In genomic region chr2:96509114-96509846, GRCh38 we compare ENCODE assay signal across 8 cellular contexts. TPM values are rescaled to one million over a fixed set of nuclear protein-coding genes. Genes with fewer than 3 reads are reported as not detected.
A peak's percentile ranks its signal among the peaks of the same experiment; 100 is the strongest.
DNase-seq lines count a peak whose midpoint lies in the region; ATAC-seq lines count a peak whose summit lies in the region.

No MANE protein-coding gene starts in this region.

- no peak overlapping the region for H3K4me3 Mint-ChIP-seq in activated CD8-positive, alpha-beta memory T cell treated with anti-CD3 and anti-CD28 coated beads, Interleukin-2, amount 10 ng/mL, durations not matched to agents 7 days and 5 days

- H3K9me3 Mint-ChIP-seq in activated CD8-positive, alpha-beta memory T cell treated with anti-CD3 and anti-CD28 coated beads, Interleukin-2, amount 10 ng/mL, durations not matched to agents 7 days and 5 days (ENCODE audit: low read depth): no peaks in the 10 kb centered on the region

- CTCF ChIA-PET in activated CD8-positive, alpha-beta memory T cell treated with anti-CD3 and anti-CD28 coated beads, Interleukin-2, amount 10 ng/mL, durations not matched to agents 7 days and 5 days (lab: Charles Lee): interaction anchor here (0.8 to 9.7 kb wide), 28 partner anchors 7 to 392 kb away, joined by 3 to 157 read pairs (median 6); partner anchors contain the start of gene ARID5A

- peaks cover 27% of the 10 kb centered on the region for H3K4me1 Mint-ChIP-seq in activated CD8-positive, alpha-beta memory T cell treated with anti-CD3 and anti-CD28 coated beads, Interleukin-2, amount 10 ng/mL, durations not matched to agents 7 days and 5 days

- H3K27ac Mint-ChIP-seq in activated CD8-positive, alpha-beta memory T cell treated with anti-CD3 and anti-CD28 coated beads, Interleukin-2, amount 10 ng/mL, durations not matched to agents 7 days and 5 days: no peak overlapping the region

- DNase-seq in Ammon's horn (ENCODE audit: low spot score): peak; percentile 92
- peak; percentile 79 for DNase-seq in NCI-H774 (lab: John Stamatoyannopoulos, UW)
- DNase-seq in activated CD8-positive, alpha-beta memory T cell treated with anti-CD3 and anti-CD28 coated beads, Interleukin-2, amount 10 ng/mL, durations not matched to agents 7 days and 5 days: peak; percentile 69
- DNase-seq in epithelial cell of prostate (ENCODE audit: low read depth, low spot score): peak; percentile 41
- DNase-seq in middle frontal gyrus (ENCODE audit: extremely low spot score, low spot score): peak; percentile 85
- peak; percentile 26 to 47 for DNase-seq in stimulated activated CD8-positive, alpha-beta memory T cell treated with anti-CD3 and anti-CD28 coated beads, Interleukin-7, amount 100 ng/mL, for 4 hours (ENCODE audit: low read depth in 2 of 2)

- H3K27me3 Mint-ChIP-seq in activated CD8-positive, alpha-beta memory T cell treated with anti-CD3 and anti-CD28 coated beads, Interleukin-2, amount 10 ng/mL, durations not matched to agents 7 days and 5 days: no peaks in the 10 kb centered on the region

- no peak overlapping the region for H3K27ac ChIP-seq in epithelial cell of prostate

- H3K36me3 Mint-ChIP-seq in activated CD8-positive, alpha-beta memory T cell treated with anti-CD3 and anti-CD28 coated beads, Interleukin-2, amount 10 ng/mL, durations not matched to agents 7 days and 5 days: no peaks in the 10 kb centered on the region

- peak; percentile 64 for ATAC-seq in GM19023 (IDR thresholded peaks at IDR 0.05; ENCODE audit: unreplicated experiment)
- peak; percentile 41 for ATAC-seq in HG03565 (IDR thresholded peaks at IDR 0.05; ENCODE audit: unreplicated experiment)
- peak; percentile 35 for ATAC-seq in activated CD8-positive, alpha-beta memory T cell treated with anti-CD3 and anti-CD28 coated beads, Interleukin-2, amount 10 ng/mL, durations not matched to agents 7 days and 5 days

RNA-seq across cellular contexts. Expression of gene NEURL3, which starts 4.1 kb away (rescaled TPM):
- under 1 TPM; 0.38 to 0.52 TPM for total RNA-seq in activated CD8-positive, alpha-beta memory T cell treated with anti-CD3 and anti-CD28 coated beads, Interleukin-2, amount 10 ng/mL, durations not matched to agents 7 days and 5 days

RNA-seq across cellular contexts. Expression of gene ARID5A, which starts 27.3 kb away (rescaled TPM):
- 10 to 100 TPM; 57.9 to 70.5 TPM for total RNA-seq in activated CD8-positive, alpha-beta memory T cell treated with anti-CD3 and anti-CD28 coated beads, Interleukin-2, amount 10 ng/mL, durations not matched to agents 7 days and 5 days

Comparison
In these comparisons a context has a peak if more than half of its experiments do, and no peak if none do; other contexts are left out.
1. DNase-seq: peak in every context shown above with its lines; median percentile 92 in Ammon's horn; 85 in middle frontal gyrus; 79 in NCI-H774; 69 in activated CD8-positive, alpha-beta memory T cell treated with anti-CD3 and anti-CD28 coated beads, Interleukin-2, amount 10 ng/mL, durations not matched to agents 7 days and 5 days; 41 in epithelial cell of prostate; 36 in stimulated activated CD8-positive, alpha-beta memory T cell treated with anti-CD3 and anti-CD28 coated beads, Interleukin-7, amount 100 ng/mL, for 4 hours.